ENCODE assay signal across 8 cellular contexts in genomic region chr11:118790357-118791014, GRCh38. TPM values are rescaled to one million over a fixed set of nuclear protein-coding genes. Genes with fewer than 3 reads are reported as not detected.
DNase-seq lines count a peak whose midpoint lies in the region; ATAC-seq lines count a peak whose summit lies in the region.

No MANE protein-coding gene starts in this region.

- H3K9me3 ChIP-seq in effector memory CD4-positive, alpha-beta T cell (ENCODE audit: control insufficient read depth, low read length): no peaks in the 10 kb centered on the region

- peaks cover 31% of the 10 kb centered on the region for H3K4me1 Mint-ChIP-seq in activated CD4-positive, alpha-beta memory T cell treated with anti-CD3 and anti-CD28 coated beads for 36 hours (ENCODE audit: low read depth)
- peaks cover 17% of the 10 kb centered on the region for H3K4me1 Mint-ChIP-seq in memory B cell

- DNase-seq in DMS153 treated with DMSO at 0.1 percent for 48 hours (lab: John Stamatoyannopoulos, UW; ENCODE audit: unreplicated experiment) (peak; percentile 45), DMS153 (lab: John Stamatoyannopoulos, UW) (no peak), NCI-H226 (peak; percentile 20), memory B cell (ENCODE audit: low spot score in 2 of 2) (peak; percentile 61 to 78)
- DNase-seq in activated CD4-positive, alpha-beta memory T cell treated with anti-CD3 and anti-CD28 coated beads for 36 hours: peak; percentile 67
- DNase-seq in effector memory CD4-positive, alpha-beta T cell: peak; percentile 21 to 37 (median 37)
- peak; percentile 21 to 39 for DNase-seq in stimulated activated CD8-positive, alpha-beta memory T cell treated with anti-CD3 and anti-CD28 coated beads, Interleukin-15, amount 100 ng/mL, for 4 hours (ENCODE audit: low read depth in 2 of 2)

- H3K27ac ChIP-seq in effector memory CD4-positive, alpha-beta T cell (ENCODE audit: insufficient read depth, low read length, poor library complexity, severe bottlenecking): peak overlapping the region; percentile 99

- H3K27ac Mint-ChIP-seq in activated CD4-positive, alpha-beta memory T cell treated with anti-CD3 and anti-CD28 coated beads for 36 hours: peak overlapping the region; percentile 99
- H3K27ac Mint-ChIP-seq in memory B cell: peak overlapping the region; percentile 99

- POLR2A ChIA-PET in activated CD4-positive, alpha-beta memory T cell treated with anti-CD3 and anti-CD28 coated beads for 36 hours (lab: Charles Lee): interaction anchor here (0.6 to 6.2 kb wide), 22 partner anchors 21 to 352 kb away, joined by 3 to 87 read pairs (median 5); partner anchors contain the start of genes BCL9L, CENATAC and DPAGT1

- ATAC-seq in HG02973 (IDR thresholded peaks at IDR 0.05; ENCODE audit: unreplicated experiment) (peak; percentile 34), memory B cell (ENCODE audit: low read depth) (peak; percentile 34)

- H3K36me3 Mint-ChIP-seq in activated CD4-positive, alpha-beta memory T cell treated with anti-CD3 and anti-CD28 coated beads for 36 hours: peaks cover 39% of the 10 kb centered on the region
- no peaks in the 10 kb centered on the region for H3K36me3 Mint-ChIP-seq in memory B cell

- CTCF ChIA-PET in activated CD4-positive, alpha-beta memory T cell treated with anti-CD3 and anti-CD28 coated beads for 36 hours (lab: Charles Lee): interaction anchor here (0.7 to 7.1 kb wide), 14 partner anchors 9 to 136 kb away, joined by 3 to 51 read pairs (median 4); no protein-coding TSS in a partner anchor

- H3K4me3 ChIP-seq in effector memory CD4-positive, alpha-beta T cell (ENCODE audit: insufficient read depth, low read depth, low read length, poor library complexity, severe bottlenecking): peak overlapping the region; percentile 97

- no peaks in the 10 kb centered on the region for H3K27me3 ChIP-seq in effector memory CD4-positive, alpha-beta T cell (replicated peaks; ENCODE audit: control insufficient read depth, insufficient read depth, low read length, poor library complexity, severe bottlenecking)

- H3K36me3 ChIP-seq in effector memory CD4-positive, alpha-beta T cell (ENCODE audit: control insufficient read depth, insufficient read depth, low read length): peaks cover 5% of the 10 kb centered on the region

- peak overlapping the region; percentile 94 for H3K4me3 Mint-ChIP-seq in activated CD4-positive, alpha-beta memory T cell treated with anti-CD3 and anti-CD28 coated beads for 36 hours
- peak overlapping the region; percentile 100 for H3K4me3 Mint-ChIP-seq in memory B cell

- no peaks in the 10 kb centered on the region for H3K27me3 Mint-ChIP-seq in activated CD4-positive, alpha-beta memory T cell treated with anti-CD3 and anti-CD28 coated beads for 36 hours
- no peaks in the 10 kb centered on the region for H3K27me3 Mint-ChIP-seq in memory B cell

- no peaks in the 10 kb centered on the region for H3K9me3 Mint-ChIP-seq in activated CD4-positive, alpha-beta memory T cell treated with anti-CD3 and anti-CD28 coated beads for 36 hours
- H3K9me3 Mint-ChIP-seq in memory B cell: no peaks in the 10 kb centered on the region

- H3K4me1 ChIP-seq in effector memory CD4-positive, alpha-beta T cell (ENCODE audit: control insufficient read depth, insufficient read depth, low read length, poor library complexity, severe bottlenecking): peaks cover 23% of the 10 kb centered on the region

- intact Hi-C loops in activated CD4-positive, alpha-beta memory T cell treated with anti-CD3 and anti-CD28 coated beads for 36 hours (cut with micrococcal nuclease): loop anchor here (1.0 to 5.0 kb wide), 6 partner anchors 51 to 227 kb away; partner anchors contain the start of genes CENATAC, RPS25 and TRAPPC4

RNA-seq across cellular contexts. Expression of gene DDX6, which starts 0.5 kb away (rescaled TPM):
- total RNA-seq in activated CD4-positive, alpha-beta memory T cell treated with anti-CD3 and anti-CD28 coated beads for 36 hours: 100 to 1,000 TPM; 175 to 180 TPM
